Comparison of ENCODE assay signal across 16 cellular contexts in genomic region chr12:100567945-100568344, GRCh38. TPM values are rescaled to one million over a fixed set of nuclear protein-coding genes. Genes with fewer than 3 reads are reported as not detected.
DNase-seq lines count a peak whose midpoint lies in the region; ATAC-seq, FAIRE-seq and TF ChIP-seq lines count a peak whose summit lies in the region.
"Had no signal": no experiment of that assay in that cellular context is flagged by ENCODE, and none has a peak within 500 bp of the region (broad histone marks: within the 10 kb centered on the region; RNA-seq: fewer than 3 reads in every experiment).

No MANE protein-coding gene starts in this region.

- H3K27me3 Mint-ChIP-seq in endothelial cell (ENCODE audit: unreplicated experiment): peaks cover 2% of the 10 kb centered on the region

- H3K9me3 ChIP-seq in kidney (ENCODE audit: control insufficient read depth in 1 of 2, low read length in 2 of 2): no peaks in the 10 kb centered on the region
- H3K9me3 ChIP-seq: heart left ventricle, upper lobe of left lung had no signal

- H3K27ac ChIP-seq in kidney (ENCODE audit: low read depth in 2 of 2, low read length in 2 of 2): no peak overlapping the region
- H3K27ac ChIP-seq: upper lobe of left lung had no signal

- DNase-seq in GM12864 (ENCODE audit: low read depth) (peak; percentile 3), endothelial cell (ENCODE audit: low spot score) (no peak), kidney (no peak)
- DNase-seq: cerebellar nuclear complex; kidney glomerular epithelial cell; NCI-H1092; stimulated activated CD4-positive, alpha-beta T cell treated with anti-CD3 and anti-CD28 coated beads, Interleukin-1b, Interleukin-23, amount 100 ng/mL, for 48 hours; stimulated activated CD8-positive, alpha-beta memory T cell treated with anti-CD3 and anti-CD28 coated beads, Interleukin-4, amount 100 ng/mL, for 48 hours had no signal

- H3K4me3 Mint-ChIP-seq in endothelial cell (ENCODE audit: unreplicated experiment): no peak overlapping the region
- H3K4me3 Mint-ChIP-seq: WTC11 had no signal

- H3K9ac ChIP-seq in kidney (ENCODE audit: low read length in 2 of 2): no peak overlapping the region

- H3K4me1 ChIP-seq in kidney (ENCODE audit: control insufficient read depth in 1 of 2, insufficient read depth in 1 of 2, low read depth in 1 of 2, low read length in 2 of 2): peaks cover 0 to 1% of the 10 kb centered on the region in 2 donors

- peaks cover 62% of the 10 kb centered on the region for H3K4me1 Mint-ChIP-seq in endothelial cell (ENCODE audit: unreplicated experiment)

- intact Hi-C loops in kidney (cut with DNase I): no loop called here

- H3K9me3 Mint-ChIP-seq in endothelial cell (ENCODE audit: unreplicated experiment): no peaks in the 10 kb centered on the region
- H3K9me3 Mint-ChIP-seq: WTC11 had no signal

- no peaks in the 10 kb centered on the region for H3K36me3 Mint-ChIP-seq in endothelial cell (ENCODE audit: low read depth, unreplicated experiment)
- H3K36me3 Mint-ChIP-seq: WTC11 had no signal

- peak; percentile 21 for ATAC-seq in GM19328 (IDR thresholded peaks at IDR 0.05; ENCODE audit: unreplicated experiment)
- peak; percentile 27 for ATAC-seq in HG02642 (IDR thresholded peaks at IDR 0.05; ENCODE audit: poor library complexity, unreplicated experiment)
- peak; percentile 28 for ATAC-seq in HG03378 (IDR thresholded peaks at IDR 0.05; ENCODE audit: unreplicated experiment)
- no peak for ATAC-seq in GM18867 (IDR thresholded peaks at IDR 0.05; ENCODE audit: unreplicated experiment)
- no peak for ATAC-seq in HG03139 (IDR thresholded peaks at IDR 0.05; ENCODE audit: unreplicated experiment)
- ATAC-seq: WTC11 had no signal

- no peaks in the 10 kb centered on the region for H3K36me3 ChIP-seq in kidney (ENCODE audit: control insufficient read depth in 1 of 2, insufficient read depth in 2 of 2, low read length in 2 of 2)
- H3K36me3 ChIP-seq: heart left ventricle, upper lobe of left lung had no signal

- TF ChIP-seq CTCF in GM12864 (IDR thresholded peaks at IDR 0.05; ENCODE audit: low read depth, low read length, missing control alignments) (no peak), endothelial cell (IDR thresholded peaks at IDR 0.05; ENCODE audit: unreplicated experiment) (no peak), kidney (IDR thresholded peaks at IDR 0.05; ENCODE audit: borderline replicate concordance, extremely low read depth, insufficient read depth) (no peak)

- H3K27ac Mint-ChIP-seq in endothelial cell (ENCODE audit: unreplicated experiment): no peak overlapping the region
- H3K27ac Mint-ChIP-seq: WTC11 had no signal

- FAIRE-seq in kidney (lab: Jason Lieb, UNC): no peak

- H3K4me3 ChIP-seq in GM12864 (ENCODE audit: low read depth, low read length) (no peak overlapping the region), kidney (ENCODE audit: low read length in 2 of 2) (no peak overlapping the region)
- H3K4me3 ChIP-seq: heart left ventricle, upper lobe of left lung had no signal

RNA-seq across cellular contexts. Expression of gene GAS2L3, which starts 5.5 kb away (rescaled TPM):
- 55.6 TPM for total RNA-seq in endothelial cell (ENCODE audit: unreplicated experiment)
- total RNA-seq in kidney: 12.6 TPM
- polyA plus RNA-seq in kidney (ENCODE audit: insufficient read depth, low read depth, low replicate concordance): 1.7 TPM

Comparison
In these comparisons a context has a peak if more than half of its experiments do, and no peak if none do; other contexts are left out.
1. ATAC-seq: peak in GM19328 (single experiment), HG02642 (single experiment) and HG03378 (single experiment); none in GM18867 (single experiment) and HG03139 (single experiment).